ENCODE assay signal across 35 cellular contexts in the genomic region with DNA sequence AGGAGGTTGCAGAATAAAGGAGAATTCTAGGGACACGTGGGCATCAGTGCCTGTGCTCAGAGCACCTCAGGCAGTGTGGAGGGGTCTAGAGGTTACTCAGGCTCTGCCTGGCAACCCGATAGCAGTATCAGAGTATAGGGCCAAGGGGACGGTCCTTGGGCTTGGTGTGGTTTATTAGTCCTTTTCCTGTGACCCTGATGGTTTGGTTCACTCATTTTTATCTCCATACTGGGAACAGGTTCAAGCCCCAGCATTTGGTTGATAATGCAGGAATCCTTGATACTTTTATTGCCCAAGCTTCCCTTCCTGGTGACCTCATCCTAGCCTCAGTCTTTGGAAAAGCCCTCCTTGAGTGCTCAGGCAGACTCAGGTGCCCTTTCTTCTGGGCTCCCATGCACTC. TPM values are rescaled to one million over a fixed set of nuclear protein-coding genes. Genes with fewer than 3 reads are reported as not detected.
"Had no signal": no experiment of that assay in that cellular context is flagged by ENCODE, and none has a peak within 500 bp of the region (broad histone marks: within the 10 kb centered on the region; RNA-seq: fewer than 3 reads in every experiment).

No MANE protein-coding gene starts in this region.

- H3K27ac ChIP-seq: breast epithelium, cardiac muscle cell, esophagus muscularis mucosa, gastroesophageal sphincter had no signal

- H3K4me1 ChIP-seq: breast epithelium had no signal

- H3K27me3 ChIP-seq: breast epithelium, cardiac muscle cell, esophagus muscularis mucosa, gastroesophageal sphincter, heart right ventricle had no signal

- ATAC-seq: activated CD4-positive, alpha-beta T cell treated with anti-CD3 and anti-CD28 coated beads for 36 hours; activated CD8-positive, alpha-beta memory T cell treated with anti-CD3 and anti-CD28 coated beads, Interleukin-2, amount 10 ng/mL, durations not matched to agents 7 days and 5 days; activated CD8-positive, alpha-beta T cell treated with anti-CD3 and anti-CD28 coated beads, Interleukin-2, amount 10 ng/mL, durations not matched to agents 7 days and 5 days; activated naive CD8-positive, alpha-beta T cell treated with anti-CD3 and anti-CD28 coated beads, Interleukin-2, amount 50 U/mL, for 24 hours; effector memory CD8-positive, alpha-beta T cell; gastroesophageal sphincter had no signal

- DNase-seq: activated CD4-positive, alpha-beta memory T cell treated with anti-CD3 and anti-CD28 coated beads for 36 hours; activated CD4-positive, alpha-beta T cell treated with anti-CD3 and anti-CD28 coated beads for 36 hours; activated CD4-positive, alpha-beta T cell treated with anti-CD3 and anti-CD28 coated beads, Interleukin-2, amount 10 ng/mL, durations not matched to agents 24 days and 14 days; activated CD4-positive, CD25-positive, alpha-beta regulatory T cell; activated CD4-positive, CD25-positive, alpha-beta regulatory T cell treated with anti-CD3 and anti-CD28 coated beads, Interleukin-2, amount 50 U/mL, for 72 hours; activated CD8-positive, alpha-beta memory T cell treated with anti-CD3 and anti-CD28 coated beads, Interleukin-2, amount 10 ng/mL, durations not matched to agents 7 days and 5 days; activated CD8-positive, alpha-beta memory T cell treated with anti-CD3 and anti-CD28 coated beads, Interleukin-2, amount 50 U/mL, for 4 hours; activated CD8-positive, alpha-beta T cell treated with anti-CD3 and anti-CD28 coated beads, Interleukin-2, amount 10 ng/mL, durations not matched to agents 7 days and 5 days; activated effector memory CD4-positive, alpha-beta T cell treated with anti-CD3 and anti-CD28 coated beads, Interleukin-2, amount 50 U/mL, for 16 hours; activated naive CD4-positive, alpha-beta T cell treated with anti-CD3 and anti-CD28 coated beads for 36 hours; activated naive CD8-positive, alpha-beta T cell treated with anti-CD3 and anti-CD28 coated beads for 36 hours; activated naive CD8-positive, alpha-beta T cell treated with anti-CD3 and anti-CD28 coated beads, Interleukin-2, amount 50 U/mL, for 24 hours; activated T-cell treated with anti-CD3 and anti-CD28 coated beads, Interleukin-2, amount 50 U/mL, for 1 hour; activated T-cell treated with anti-CD3 and anti-CD28 coated beads, Interleukin-2, amount 50 U/mL, for 48 hours; amniotic stem cell; anterior cingulate cortex; cortex of kidney; dermis blood vessel endothelial cell; effector CD4-positive, alpha-beta T cell; effector memory CD8-positive, alpha-beta T cell; erythroblast; foreskin melanocyte; heart right ventricle; T-helper 2 cell had no signal

- H3K9me3 ChIP-seq: breast epithelium, esophagus muscularis mucosa, gastroesophageal sphincter, heart right ventricle had no signal

- H3K36me3 ChIP-seq: breast epithelium had no signal

- H3K4me3 ChIP-seq: breast epithelium, cardiac muscle cell, esophagus muscularis mucosa, gastroesophageal sphincter, heart right ventricle had no signal

RNA-seq across cellular contexts. Expression of gene PRKACG, which starts 57.1 kb away (rescaled TPM):
- total RNA-seq: activated CD4-positive, alpha-beta memory T cell treated with anti-CD3 and anti-CD28 coated beads for 36 hours; activated CD4-positive, alpha-beta T cell treated with anti-CD3 and anti-CD28 coated beads for 36 hours; activated CD4-positive, alpha-beta T cell treated with anti-CD3 and anti-CD28 coated beads, Interleukin-2, amount 10 ng/mL, durations not matched to agents 24 days and 14 days; activated CD8-positive, alpha-beta memory T cell treated with anti-CD3 and anti-CD28 coated beads for 36 hours; activated CD8-positive, alpha-beta memory T cell treated with anti-CD3 and anti-CD28 coated beads, Interleukin-2, amount 10 ng/mL, durations not matched to agents 7 days and 5 days; activated CD8-positive, alpha-beta T cell treated with anti-CD3 and anti-CD28 coated beads, Interleukin-2, amount 10 ng/mL, durations not matched to agents 7 days and 5 days; activated naive CD4-positive, alpha-beta T cell treated with anti-CD3 and anti-CD28 coated beads for 36 hours; activated naive CD8-positive, alpha-beta T cell treated with anti-CD3 and anti-CD28 coated beads for 36 hours; activated T-helper 1 cell treated with anti-CD3 and anti-CD28 coated beads, Interleukin-12 subunit alpha, Interleukin-12 subunit beta, Interleukin-2, Interleukin-4 antibody, amounts not matched to agents 30 ng/mL and 10 ng/mL and 1 ng/mL, durations not matched to agents 14 hours and 24 hours and 36 hours; activated T-helper 2 cell treated with anti-CD3 and anti-CD28 coated beads, Interferon-gamma antibody, Interleukin-2, Interleukin-4, amounts not matched to agents 10 μg/mL and 5 μg/mL and 100 μg/mL, durations not matched to agents 14 hours and 24 hours and 36 hours; breast epithelium; cardiac muscle cell; chondrocyte; dermis blood vessel endothelial cell; esophagus muscularis mucosa; fibroblast of villous mesenchyme; gastroesophageal sphincter; glomerular endothelial cell; heart right ventricle; T-helper 1 cell treated with Interleukin-12 subunit alpha and Interleukin-12 subunit beta and Interleukin-4 antibody, amounts not matched to agents 30 ng/mL and 1 ng/mL, for 36 hours had no signal
- polyA plus RNA-seq: heart right ventricle had no signal
